15 cellular contexts compared by ENCODE assay signal in genomic region chr18:11868230-11868629, GRCh38. TPM values are rescaled to one million over a fixed set of nuclear protein-coding genes. Genes with fewer than 3 reads are reported as not detected.
A peak's percentile ranks its signal among the peaks of the same experiment; 100 is the strongest.
DNase-seq lines count a peak whose midpoint lies in the region; ATAC-seq and TF ChIP-seq lines count a peak whose summit lies in the region.
"Had no signal": no experiment of that assay in that cellular context is flagged by ENCODE, and none has a peak within 500 bp of the region (broad histone marks: within the 10 kb centered on the region; RNA-seq: fewer than 3 reads in every experiment).

No MANE protein-coding gene starts in this region.

- 0 out of 2 replicates have a peak, but pooled peaks cover 5% of the 10 kb centered on the region for H3F3A ChIP-seq in DOHH2 (ENCODE audit: control insufficient read depth, insufficient read depth)

- no peak overlapping the region for H2AFZ ChIP-seq in OCI-LY3 (ENCODE audit: low read depth, low read length)

- no peak overlapping the region for H3K9ac ChIP-seq in OCI-LY3 (ENCODE audit: low read length)

- H3K79me2 ChIP-seq in DOHH2 (ENCODE audit: control insufficient read depth, low read length) = no peaks in the 10 kb centered on the region
- no peaks in the 10 kb centered on the region for H3K79me2 ChIP-seq in OCI-LY3 (ENCODE audit: low read length)

- POLR2A ChIA-PET in activated CD4-positive, alpha-beta memory T cell treated with anti-CD3 and anti-CD28 coated beads, Interleukin-2, amount 10 ng/mL, durations not matched to agents 7 days and 5 days (lab: Charles Lee) = no interaction called here

- H3K9me3 ChIP-seq in DOHH2 (ENCODE audit: control insufficient read depth, insufficient read depth, low read length) = no peaks in the 10 kb centered on the region
- H3K9me3 ChIP-seq in OCI-LY3 (ENCODE audit: insufficient read depth, low read length) = no peaks in the 10 kb centered on the region
- H3K9me3 ChIP-seq: BE2C had no signal

- H3K9me2 ChIP-seq in DOHH2 (replicated peaks; ENCODE audit: control insufficient read depth, low read length) = no peaks in the 10 kb centered on the region

- H4K20me1 ChIP-seq in DOHH2 (ENCODE audit: control insufficient read depth, insufficient read depth, low read depth, low read length) (no peaks in the 10 kb centered on the region), OCI-LY3 (ENCODE audit: insufficient read depth, low read length) (no peaks in the 10 kb centered on the region)

- no peaks in the 10 kb centered on the region for H3K36me3 Mint-ChIP-seq in stimulated activated naive B cell treated with anti-CD40 and anti-IgM and Interleukin-4, amounts not matched to agents 10 μg/mL and 1 μg/mL and 100 μg/mL, for 72 hours
- no peaks in the 10 kb centered on the region for H3K36me3 Mint-ChIP-seq in activated CD4-positive, alpha-beta memory T cell treated with anti-CD3 and anti-CD28 coated beads, Interleukin-2, amount 10 ng/mL, durations not matched to agents 7 days and 5 days (ENCODE audit: low read depth)
- H3K36me3 Mint-ChIP-seq: CD4-positive, alpha-beta memory T cell had no signal

- H3K27ac ChIP-seq in DOHH2 (ENCODE audit: low read depth, low read length) (peak overlapping the region; percentile 23), OCI-LY3 (ENCODE audit: low read length) (peak overlapping the region; percentile 53)
- H3K27ac ChIP-seq: C4-2B had no signal

- H3K4me1 Mint-ChIP-seq in stimulated activated naive B cell treated with anti-CD40 and anti-IgM and Interleukin-4, amounts not matched to agents 10 μg/mL and 1 μg/mL and 100 μg/mL, for 72 hours = peaks cover 4 to 9% of the 10 kb centered on the region in 2 donors
- peaks cover 3% of the 10 kb centered on the region for H3K4me1 Mint-ChIP-seq in activated CD4-positive, alpha-beta memory T cell treated with anti-CD3 and anti-CD28 coated beads, Interleukin-2, amount 10 ng/mL, durations not matched to agents 7 days and 5 days

- H3K4me2 ChIP-seq in DOHH2 (ENCODE audit: low read length) (peak overlapping the region; percentile 26), OCI-LY3 (ENCODE audit: low read length) (peak overlapping the region; percentile 81)

- ATAC-seq in stimulated activated naive B cell treated with anti-CD40 and anti-IgM and Interleukin-4, amounts not matched to agents 10 μg/mL and 1 μg/mL and 100 μg/mL, for 72 hours (replicated peaks) = peak; percentile 69 to 86

- TF ChIP-seq CTCF in DOHH2 (IDR thresholded peaks at IDR 0.05; ENCODE audit: low read depth, low read length, poor library complexity, severe bottlenecking) (no peak), OCI-LY3 (IDR thresholded peaks at IDR 0.05; ENCODE audit: low read depth, low read length) (no peak)

- peaks cover 3 to 15% of the 10 kb centered on the region in 2 donors for H3K27me3 Mint-ChIP-seq in stimulated activated naive B cell treated with anti-CD40 and anti-IgM and Interleukin-4, amounts not matched to agents 10 μg/mL and 1 μg/mL and 100 μg/mL, for 72 hours
- H3K27me3 Mint-ChIP-seq in activated CD4-positive, alpha-beta memory T cell treated with anti-CD3 and anti-CD28 coated beads, Interleukin-2, amount 10 ng/mL, durations not matched to agents 7 days and 5 days = peaks cover 27% of the 10 kb centered on the region

- H3K4me3 ChIP-seq in DOHH2 (ENCODE audit: low read length) = no peak overlapping the region
- H3K4me3 ChIP-seq in OCI-LY3 (ENCODE audit: low read length) = peak overlapping the region; percentile 55

- H3K27ac Mint-ChIP-seq in stimulated activated naive B cell treated with anti-CD40 and anti-IgM and Interleukin-4, amounts not matched to agents 10 μg/mL and 1 μg/mL and 100 μg/mL, for 72 hours = no peak overlapping the region
- no peak overlapping the region for H3K27ac Mint-ChIP-seq in activated CD4-positive, alpha-beta memory T cell treated with anti-CD3 and anti-CD28 coated beads, Interleukin-2, amount 10 ng/mL, durations not matched to agents 7 days and 5 days
- H3K27ac Mint-ChIP-seq: CD4-positive, alpha-beta memory T cell; HFFc6 had no signal

- CTCF ChIA-PET in activated CD4-positive, alpha-beta memory T cell treated with anti-CD3 and anti-CD28 coated beads, Interleukin-2, amount 10 ng/mL, durations not matched to agents 7 days and 5 days (lab: Charles Lee) = interaction anchor here (1.0 kb wide), 1 partner anchor 135 kb away, joined by 5 read pairs; no protein-coding TSS in a partner anchor

- H3K4me1 ChIP-seq in DOHH2 (ENCODE audit: control insufficient read depth, low read length) (peaks cover 10% of the 10 kb centered on the region), OCI-LY3 (ENCODE audit: low read length) (peaks cover 28% of the 10 kb centered on the region)
- H3K4me1 ChIP-seq: BE2C had no signal

- no peaks in the 10 kb centered on the region for H3K9me3 Mint-ChIP-seq in stimulated activated naive B cell treated with anti-CD40 and anti-IgM and Interleukin-4, amounts not matched to agents 10 μg/mL and 1 μg/mL and 100 μg/mL, for 72 hours
- H3K9me3 Mint-ChIP-seq in activated CD4-positive, alpha-beta memory T cell treated with anti-CD3 and anti-CD28 coated beads, Interleukin-2, amount 10 ng/mL, durations not matched to agents 7 days and 5 days = no peaks in the 10 kb centered on the region
- H3K9me3 Mint-ChIP-seq: CD4-positive, alpha-beta memory T cell; HFFc6 had no signal

- no peak overlapping the region for H3K4me3 Mint-ChIP-seq in stimulated activated naive B cell treated with anti-CD40 and anti-IgM and Interleukin-4, amounts not matched to agents 10 μg/mL and 1 μg/mL and 100 μg/mL, for 72 hours
- H3K4me3 Mint-ChIP-seq in activated CD4-positive, alpha-beta memory T cell treated with anti-CD3 and anti-CD28 coated beads, Interleukin-2, amount 10 ng/mL, durations not matched to agents 7 days and 5 days = no peak overlapping the region
- H3K4me3 Mint-ChIP-seq: CD4-positive, alpha-beta memory T cell; HFFc6 had no signal

- H3K27me3 ChIP-seq in DOHH2 (ENCODE audit: control insufficient read depth, low read length) (no peaks in the 10 kb centered on the region), OCI-LY3 (ENCODE audit: low read depth, low read length) (no peaks in the 10 kb centered on the region)

- peak; percentile 35 for DNase-seq in germinal center (ENCODE audit: low spot score)
- DNase-seq in stimulated activated naive B cell treated with anti-CD40 and anti-IgM and Interleukin-4, amounts not matched to agents 10 μg/mL and 1 μg/mL and 100 μg/mL, for 72 hours = no peak
- no peak for DNase-seq in HT-29 (ENCODE audit: low spot score)
- DNase-seq in NCI-H2107 (lab: John Stamatoyannopoulos, UW) = no peak
- DNase-seq in activated CD4-positive, alpha-beta memory T cell treated with anti-CD3 and anti-CD28 coated beads, Interleukin-2, amount 10 ng/mL, durations not matched to agents 7 days and 5 days = no peak
- DNase-seq: BE2C; CD4-positive, alpha-beta memory T cell; DMS153; DMS79 treated with DMSO at 0.1 percent for 48 hours; GDM1; HCEC 1CT; HFFc6 had no signal

- H3K36me3 ChIP-seq in DOHH2 (ENCODE audit: control insufficient read depth, low read length) (peaks cover 5% of the 10 kb centered on the region; the same call in 1 of the 2 replicates), OCI-LY3 (replicated peaks; ENCODE audit: low read depth, low read length) (no peaks in the 10 kb centered on the region)
- H3K36me3 ChIP-seq: BE2C had no signal

RNA-seq across cellular contexts. Expression of gene CHMP1B, which starts 17.0 kb away (rescaled TPM):
- total RNA-seq in HT-29 (2014; rRNA removed; shearing (Covaris generic)) = 47.1 and 51.8 TPM in 2 replicates
- total RNA-seq in activated CD4-positive, alpha-beta memory T cell treated with anti-CD3 and anti-CD28 coated beads, Interleukin-2, amount 10 ng/mL, durations not matched to agents 7 days and 5 days = 10 to 100 TPM; 26.8 to 28.0 TPM

RNA-seq across cellular contexts. Expression of gene MPPE1, which starts 39.9 kb away (rescaled TPM):
- total RNA-seq in HT-29 (2014; rRNA removed; shearing (Covaris generic)) = 19.0 and 21.5 TPM in 2 replicates
- total RNA-seq in activated CD4-positive, alpha-beta memory T cell treated with anti-CD3 and anti-CD28 coated beads, Interleukin-2, amount 10 ng/mL, durations not matched to agents 7 days and 5 days = 10 to 100 TPM; 51.0 to 54.4 TPM
